8 cellular contexts compared by ENCODE assay signal in the genomic region with DNA sequence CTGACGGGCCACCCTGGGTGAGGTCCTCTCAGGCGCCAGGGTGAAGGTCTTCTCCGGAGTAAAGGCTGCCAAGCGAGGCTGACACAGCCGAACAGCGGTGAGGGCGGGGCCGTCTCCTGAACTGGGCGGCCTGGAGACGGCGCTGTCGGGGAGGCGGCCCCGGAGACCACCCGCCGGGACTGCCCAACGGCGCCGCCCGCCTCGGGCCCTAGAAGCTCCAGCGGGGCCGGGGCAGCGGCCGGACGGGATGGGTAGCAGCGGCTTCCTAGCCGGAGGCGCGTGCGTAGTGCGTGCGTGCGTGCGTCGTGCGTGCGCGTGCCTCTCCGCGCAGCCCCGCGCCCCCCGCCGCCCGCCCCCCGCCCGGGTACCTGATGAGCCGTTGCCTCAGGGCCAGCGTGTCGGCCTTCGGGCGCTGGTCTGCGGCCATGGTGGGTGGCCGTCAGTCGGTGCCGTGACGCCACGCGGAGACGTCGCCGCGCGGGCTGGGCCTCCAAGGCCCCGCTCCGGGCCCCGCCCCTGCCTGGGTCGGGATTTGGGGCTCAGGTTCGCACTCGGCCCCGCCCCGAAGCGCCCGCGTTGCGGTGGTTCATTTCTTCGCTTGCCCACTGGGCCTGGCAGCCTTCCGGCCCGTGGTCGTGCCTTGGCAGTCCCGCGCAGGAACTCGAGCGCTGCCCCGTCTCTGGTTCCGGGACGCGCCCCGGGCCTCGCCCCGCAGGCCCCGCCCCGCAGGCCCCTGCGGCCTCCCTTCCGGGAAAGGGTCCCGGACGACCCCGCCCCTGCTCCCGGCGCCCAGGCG. TPM values are rescaled to one million over a fixed set of nuclear protein-coding genes. Genes with fewer than 3 reads are reported as not detected.
DNase-seq lines count a peak whose midpoint lies in the region; ATAC-seq and TF ChIP-seq lines count a peak whose summit lies in the region.

A gene (minus strand): TSS at position 679 of the 796 bp plus-strand sequence. CDS start 252 bp downstream, at position 427.

- peak; percentile 61 for ATAC-seq in GM21717 (IDR thresholded peaks at IDR 0.05; ENCODE audit: unreplicated experiment)

- no peaks in the 10 kb centered on the region for H3K9me3 ChIP-seq in right atrium auricular region

- no peaks in the 10 kb centered on the region for H3K27me3 ChIP-seq in right atrium auricular region

- H3K4me3 ChIP-seq in right atrium auricular region, result peak within 1 kb of the TSS; percentile 77 to 80

- H3K36me3 ChIP-seq in right atrium auricular region, result peaks cover 35% of the 10 kb centered on the region

- peak in 1 of 2 donors; percentile 36 for TF ChIP-seq CTCF in right atrium auricular region (IDR thresholded peaks at IDR 0.05)

- peak within 1 kb of the TSS; percentile 95 to 96 for H3K27ac ChIP-seq in right atrium auricular region

- peaks cover 0 to 44% of the 10 kb centered on the region in 2 donors for H3K4me1 ChIP-seq in right atrium auricular region

- in situ Hi-C loops in KBM-7 (cut with MboI; ENCODE audit: low pct_unique_long_range_greater_than_20kb, low sequenced_read_pairs), result no loop called here

- peak; percentile 32 for DNase-seq in GM04504 (ENCODE audit: low read depth)
- DNase-seq in KBM-7, result peak; percentile 66
- peak; percentile 37 to 83 (median 59) for DNase-seq in T-helper 2 cell
- peak in 51 of 58 donors; percentile 19 to 82 (median 66) for DNase-seq in anterior cingulate cortex (lab: John Stamatoyannopoulos, UW)
- peak; percentile 68 for DNase-seq in right atrium auricular region (ENCODE audit: low spot score)
- peak; percentile 58 for DNase-seq in putamen (ENCODE audit: low spot score)
- no peak for DNase-seq in cerebellar nuclear complex (lab: John Stamatoyannopoulos, UW)

RNA-seq across cellular contexts. Expression of the gene that starts here (rescaled TPM):
- total RNA-seq in right atrium auricular region, result 10 to 100 TPM; 22.8 to 34.5 TPM

Comparison
In these comparisons a context has a peak if more than half of its experiments do, and no peak if none do; other contexts are left out.
1. DNase-seq: peak in GM04504 (single experiment), KBM-7 (single experiment), T-helper 2 cell (5 of 5), anterior cingulate cortex (51 of 58), right atrium auricular region (single experiment) and putamen (single experiment); none in cerebellar nuclear complex (0 of 2).